Comparison of ENCODE assay signal across 9 cellular contexts in genomic region chr14:75273272-75274044, GRCh38. TPM values are rescaled to one million over a fixed set of nuclear protein-coding genes. Genes with fewer than 3 reads are reported as not detected.
DNase-seq lines count a peak whose midpoint lies in the region; ATAC-seq and TF ChIP-seq lines count a peak whose summit lies in the region.
"Had no signal": no experiment of that assay in that cellular context is flagged by ENCODE, and none has a peak within 500 bp of the region (broad histone marks: within the 10 kb centered on the region; RNA-seq: fewer than 3 reads in every experiment).

No MANE protein-coding gene starts in this region.

- intact Hi-C loops in natural killer cell (cut with micrococcal nuclease) (loop anchor here (2.0 kb wide), 1 partner anchor 15 kb away; no protein-coding TSS in a partner anchor), body of pancreas (cut with DNase I) (no loop called here)

- no peak for TF ChIP-seq POLR2A in body of pancreas (IDR thresholded peaks at IDR 0.05)

- peaks cover 36 to 53% of the 10 kb centered on the region in 2 donors for H3K4me1 Mint-ChIP-seq in natural killer cell
- peaks cover 24 to 32% of the 10 kb centered on the region in 2 donors for H3K4me1 Mint-ChIP-seq in natural killer cell treated with Interleukin-12 subunit alpha and Interleukin-12 subunit beta and Interleukin-15 and Interleukin-18, amount 100 ng/mL, for 72 hours (ENCODE audit: low read depth in 2 of 2)
- peaks cover 37% of the 10 kb centered on the region for H3K4me1 Mint-ChIP-seq in nephron

- H3K27ac Mint-ChIP-seq in natural killer cell (peak overlapping the region; percentile 93 to 95), nephron (peak overlapping the region; percentile 42 to 53 (median 45))
- H3K27ac Mint-ChIP-seq in natural killer cell treated with Interleukin-12 subunit alpha and Interleukin-12 subunit beta and Interleukin-15 and Interleukin-18, amount 100 ng/mL, for 72 hours: no peak overlapping the region

- H3K4me3 ChIP-seq in body of pancreas: no peak overlapping the region

- H3K4me1 ChIP-seq in body of pancreas: peaks cover 19% of the 10 kb centered on the region

- no peak for ATAC-seq in natural killer cell
- ATAC-seq in natural killer cell treated with Interleukin-12 subunit alpha and Interleukin-12 subunit beta and Interleukin-15 and Interleukin-18, amount 100 ng/mL, for 72 hours: no peak
- ATAC-seq in HG03135 (IDR thresholded peaks at IDR 0.05; ENCODE audit: unreplicated experiment): no peak
- ATAC-seq in body of pancreas: no peak

- H3K36me3 ChIP-seq in body of pancreas (replicated peaks in 1 of 2; ENCODE audit: insufficient read depth in 1 of 2, low read depth in 2 of 2): no peaks in the 10 kb centered on the region

- TF ChIP-seq CTCF in natural killer cell (IDR thresholded peaks at IDR 0.05) (no peak), nephron (IDR thresholded peaks at IDR 0.05; ENCODE audit: unreplicated experiment in 3 of 3) (no peak), body of pancreas (IDR thresholded peaks at IDR 0.05) (no peak)

- no peaks in the 10 kb centered on the region for H3K9me3 Mint-ChIP-seq in natural killer cell
- no peaks in the 10 kb centered on the region for H3K9me3 Mint-ChIP-seq in natural killer cell treated with Interleukin-12 subunit alpha and Interleukin-12 subunit beta and Interleukin-15 and Interleukin-18, amount 100 ng/mL, for 72 hours
- H3K9me3 Mint-ChIP-seq in nephron: no peaks in the 10 kb centered on the region

- no peak overlapping the region for H3K4me3 Mint-ChIP-seq in natural killer cell
- H3K4me3 Mint-ChIP-seq in natural killer cell treated with Interleukin-12 subunit alpha and Interleukin-12 subunit beta and Interleukin-15 and Interleukin-18, amount 100 ng/mL, for 72 hours: no peak overlapping the region
- peak overlapping the region in 2 of 3 experiments; percentile 26 to 52 for H3K4me3 Mint-ChIP-seq in nephron

- WGBS in body of pancreas, 2 donors: 77% methylated on average over 12 to 13 of the region's 13 CpGs

- H3K9me3 ChIP-seq in body of pancreas: no peaks in the 10 kb centered on the region

- no peak for DNase-seq in natural killer cell
- DNase-seq in natural killer cell treated with Interleukin-12 subunit alpha and Interleukin-12 subunit beta and Interleukin-15 and Interleukin-18, amount 100 ng/mL, for 72 hours (ENCODE audit: low spot score): no peak
- peak; percentile 37 for DNase-seq in dermis blood vessel endothelial cell
- no peak for DNase-seq in pons (ENCODE audit: low spot score)
- no peak for DNase-seq in body of pancreas
- no peak for DNase-seq in DMS79 (lab: John Stamatoyannopoulos, UW)
- DNase-seq: AML-193 had no signal

- H3K27me3 ChIP-seq in body of pancreas: no peaks in the 10 kb centered on the region

- H3K27me3 Mint-ChIP-seq in natural killer cell (ENCODE audit: low read depth in 2 of 2) (peaks cover 6 to 8% of the 10 kb centered on the region in 2 donors), nephron (ENCODE audit: low read depth) (peaks cover 16% of the 10 kb centered on the region)
- H3K27me3 Mint-ChIP-seq in natural killer cell treated with Interleukin-12 subunit alpha and Interleukin-12 subunit beta and Interleukin-15 and Interleukin-18, amount 100 ng/mL, for 72 hours: peaks cover 9 to 14% of the 10 kb centered on the region in 2 donors

- H3K36me3 Mint-ChIP-seq in natural killer cell (no peaks in the 10 kb centered on the region), nephron (ENCODE audit: low read depth) (no peaks in the 10 kb centered on the region)
- no peaks in the 10 kb centered on the region for H3K36me3 Mint-ChIP-seq in natural killer cell treated with Interleukin-12 subunit alpha and Interleukin-12 subunit beta and Interleukin-15 and Interleukin-18, amount 100 ng/mL, for 72 hours

- H3K27ac ChIP-seq in body of pancreas: no peak overlapping the region

RNA-seq across cellular contexts. Expression of gene FOS, which starts 5.2 kb away (rescaled TPM):
- total RNA-seq in natural killer cell: 1,000 to 10,000 TPM; 2,527 to 3,257 (median 3,104) TPM
- 10 to 100 TPM; 25.3 to 35.2 TPM for total RNA-seq in natural killer cell treated with Interleukin-12 subunit alpha and Interleukin-12 subunit beta and Interleukin-15 and Interleukin-18, amount 100 ng/mL, for 72 hours
- 8.2 and 127 TPM in 2 replicates for total RNA-seq in dermis blood vessel endothelial cell
- total RNA-seq in body of pancreas: 1,000 to 10,000 TPM in 1 of 2 donors, 100 to 1,000 TPM in 1; 412 to 1,093 TPM

Comparison
In these comparisons a context has a peak if more than half of its experiments do, and no peak if none do; other contexts are left out.
1. H3K27ac Mint-ChIP-seq: peak in natural killer cell (2 of 2) and nephron (3 of 3); none in natural killer cell treated with Interleukin-12 subunit alpha and Interleukin-12 subunit beta and Interleukin-15 and Interleukin-18, amount 100 ng/mL, for 72 hours (0 of 2).
2. H3K4me3 Mint-ChIP-seq: peak in nephron (2 of 3); none in natural killer cell (single experiment) and natural killer cell treated with Interleukin-12 subunit alpha and Interleukin-12 subunit beta and Interleukin-15 and Interleukin-18, amount 100 ng/mL, for 72 hours (single experiment).